Comparison of ENCODE assay signal across 8 cellular contexts in genomic region chr17:39668141-39668924, GRCh38. TPM values are rescaled to one million over a fixed set of nuclear protein-coding genes. Genes with fewer than 3 reads are reported as not detected.
A peak's percentile ranks its signal among the peaks of the same experiment; 100 is the strongest.
DNase-seq lines count a peak whose midpoint lies in the region; ATAC-seq and TF ChIP-seq lines count a peak whose summit lies in the region.

TSS of gene PNMT (plus strand) at chr17:39668453. CDS start at chr17:39668476, 23 bp downstream.

- peak within 1 kb of the TSS; percentile 96 for H3K4me2 ChIP-seq in hepatocyte

- ATAC-seq in T-helper 17 cell (peak; percentile 79), HG03469 (IDR thresholded peaks at IDR 0.05; ENCODE audit: unreplicated experiment) (no peak), GM18909 (IDR thresholded peaks at IDR 0.05; ENCODE audit: poor library complexity, unreplicated experiment) (no peak)

- no peaks in the 10 kb centered on the region for H3K9me2 ChIP-seq in hepatocyte (replicated peaks; ENCODE audit: insufficient read depth)

- H3K27ac Mint-ChIP-seq in CD4-positive, alpha-beta memory T cell = peak within 1 kb of the TSS in 5 of 7 donors; percentile 21 to 80 (median 41)
- H3K27ac Mint-ChIP-seq in T-helper 17 cell = no peak within 1 kb of the TSS

- H3K9me3 ChIP-seq in CD4-positive, alpha-beta memory T cell (ENCODE audit: control insufficient read depth in 1 of 2, low read length in 2 of 2) = no peaks in the 10 kb centered on the region
- no peaks in the 10 kb centered on the region for H3K9me3 ChIP-seq in HUES6 (ENCODE audit: control insufficient read depth, insufficient read depth, low read depth, low read length)
- H3K9me3 ChIP-seq in T-helper 17 cell (ENCODE audit: control insufficient read depth, low read length, poor library complexity, severe bottlenecking) = no peaks in the 10 kb centered on the region
- H3K9me3 ChIP-seq in hepatocyte (ENCODE audit: low read depth) = no peaks in the 10 kb centered on the region
- no peaks in the 10 kb centered on the region for H3K9me3 ChIP-seq in skeletal muscle tissue (ENCODE audit: control insufficient read depth in 3 of 3, low read length in 3 of 3)

- peaks cover 4 to 10% of the 10 kb centered on the region in 2 donors for H3K27me3 Mint-ChIP-seq in CD4-positive, alpha-beta memory T cell
- H3K27me3 Mint-ChIP-seq in T-helper 17 cell = peaks cover 29% of the 10 kb centered on the region

- H4K20me1 ChIP-seq in hepatocyte (ENCODE audit: insufficient read depth, poor library complexity, severe bottlenecking) = no peaks in the 10 kb centered on the region

- CTCF ChIA-PET in CD4-positive, alpha-beta memory T cell (lab: Charles Lee; ENCODE audit: partially characterized antibody) = interaction anchor here (0.7 to 5.2 kb wide), 14 partner anchors 8 to 478 kb away, joined by 3 to 58 read pairs (median 5); partner anchors contain the start of gene MIEN1

- peak within 1 kb of the TSS in 1 of 2 donors; percentile 45 for H3K4me3 ChIP-seq in CD4-positive, alpha-beta memory T cell (ENCODE audit: low read length in 2 of 2)
- H3K4me3 ChIP-seq in HUES6 (ENCODE audit: low read depth, low read length) (peak within 1 kb of the TSS; percentile 64), astrocyte of the cerebellum (ENCODE audit: low read depth, low read length) (peak within 1 kb of the TSS; percentile 18), hepatocyte (peak within 1 kb of the TSS; percentile 44), skeletal muscle tissue (ENCODE audit: low read length in 3 of 3) (peak within 1 kb of the TSS; percentile 89 to 98 (median 91))

- peak within 1 kb of the TSS; percentile 60 to 80 (median 72) for H3K4me3 Mint-ChIP-seq in CD4-positive, alpha-beta memory T cell
- H3K4me3 Mint-ChIP-seq in T-helper 17 cell = peak within 1 kb of the TSS; percentile 85

- H2AFZ ChIP-seq in hepatocyte = peak within 1 kb of the TSS; percentile 73

- H3K36me3 Mint-ChIP-seq in CD4-positive, alpha-beta memory T cell = peaks cover 0 to 4% of the 10 kb centered on the region in 2 donors
- peaks cover 3% of the 10 kb centered on the region for H3K36me3 Mint-ChIP-seq in T-helper 17 cell (ENCODE audit: low read depth)

- H3K79me2 ChIP-seq in hepatocyte = no peaks in the 10 kb centered on the region

- H3K9ac ChIP-seq in HUES6 (ENCODE audit: low read length) (peak within 1 kb of the TSS; percentile 14), skeletal muscle tissue (ENCODE audit: low read depth in 1 of 3, low read length in 3 of 3) (peak within 1 kb of the TSS; percentile 100)

- H3K27me3 ChIP-seq in CD4-positive, alpha-beta memory T cell (ENCODE audit: insufficient read depth, low read length) = peaks cover 12% of the 10 kb centered on the region
- peaks cover 40% of the 10 kb centered on the region for H3K27me3 ChIP-seq in HUES6 (ENCODE audit: control insufficient read depth, insufficient read depth, low read length)
- H3K27me3 ChIP-seq in hepatocyte = peaks cover 5% of the 10 kb centered on the region
- H3K27me3 ChIP-seq in skeletal muscle tissue (ENCODE audit: control insufficient read depth in 3 of 3, insufficient read depth in 3 of 3, low read length in 3 of 3) = peaks cover 0 to 17% (median 6%) of the 10 kb centered on the region in 3 donors

- no peaks in the 10 kb centered on the region for H3K9me3 Mint-ChIP-seq in CD4-positive, alpha-beta memory T cell

- peak; percentile 57 to 63 (median 61) for DNase-seq in CD4-positive, alpha-beta memory T cell
- DNase-seq in T-helper 17 cell (peak; percentile 47 to 63 (median 57)), astrocyte of the cerebellum (ENCODE audit: low read depth) (peak; percentile 6), hepatocyte (ENCODE audit: low spot score) (peak; percentile 90)

- H3K4me1 Mint-ChIP-seq in CD4-positive, alpha-beta memory T cell = peaks cover 6 to 24% (median 7%) of the 10 kb centered on the region in 4 donors
- peaks cover 8% of the 10 kb centered on the region for H3K4me1 Mint-ChIP-seq in T-helper 17 cell

- intact Hi-C loops in CD4-positive, alpha-beta memory T cell (cut with micrococcal nuclease) = loop anchor here (1.0 to 2.0 kb wide), 2 partner anchors 46 to 62 kb away; partner anchors contain the start of gene MIEN1

- in situ Hi-C loops in astrocyte of the cerebellum (cut with HindIII; ENCODE audit: low sequenced_read_pairs) = no loop called here

- H3K4me1 ChIP-seq in CD4-positive, alpha-beta memory T cell (ENCODE audit: insufficient read depth, low read length) = peaks cover 12% of the 10 kb centered on the region
- H3K4me1 ChIP-seq in HUES6 (ENCODE audit: control insufficient read depth, insufficient read depth, low read length) (peaks cover 43% of the 10 kb centered on the region), hepatocyte (ENCODE audit: insufficient read depth) (peaks cover 41% of the 10 kb centered on the region), skeletal muscle tissue (ENCODE audit: control insufficient read depth in 3 of 3, insufficient read depth in 3 of 3, low read length in 3 of 3) (peaks cover 42 to 85% (median 68%) of the 10 kb centered on the region in 3 donors)

- 3% methylated on average over 29 of the region's 73 CpGs for WGBS in hepatocyte (ENCODE audit: low lambda C conversion rate, missing lambda C conversion rate)

- H3K27ac ChIP-seq in CD4-positive, alpha-beta memory T cell (ENCODE audit: low read depth, low read length) = no peak within 1 kb of the TSS
- H3K27ac ChIP-seq in HUES6 (ENCODE audit: low read depth, low read length) (no peak within 1 kb of the TSS), hepatocyte (peak within 1 kb of the TSS; percentile 42), skeletal muscle tissue (ENCODE audit: low read depth, low read length) (peak within 1 kb of the TSS; percentile 100)

- H3K36me3 ChIP-seq in CD4-positive, alpha-beta memory T cell (ENCODE audit: insufficient read depth, low read length) = no peaks in the 10 kb centered on the region
- no peaks in the 10 kb centered on the region for H3K36me3 ChIP-seq in HUES6 (ENCODE audit: control insufficient read depth, insufficient read depth, low read length)
- no peaks in the 10 kb centered on the region for H3K36me3 ChIP-seq in hepatocyte (replicated peaks; ENCODE audit: insufficient read depth, low read depth)
- H3K36me3 ChIP-seq in skeletal muscle tissue (ENCODE audit: control insufficient read depth in 3 of 3, insufficient read depth in 3 of 3, low read length in 3 of 3) = peaks cover 2 to 14% (median 3%) of the 10 kb centered on the region in 3 donors

- peak; percentile 66 for TF ChIP-seq CTCF in astrocyte of the cerebellum (IDR thresholded peaks at IDR 0.05; ENCODE audit: low read depth, low read length, missing control alignments)
- TF ChIP-seq CTCF in hepatocyte (IDR thresholded peaks at IDR 0.05; ENCODE audit: poor library complexity) = peak; percentile 70

- POLR2A ChIA-PET in CD4-positive, alpha-beta memory T cell (lab: Charles Lee; ENCODE audit: partially characterized antibody) = interaction anchor here (0.5 to 4.1 kb wide), 13 partner anchors 7 to 521 kb away, joined by 3 to 22 read pairs (median 4); partner anchors contain the start of genes IKZF3 and MIEN1

RNA-seq across cellular contexts. Expression of gene PNMT, which starts in this region (rescaled TPM):
- under 1 TPM in 1 of 2 experiments, not detected in 1; 0.55 TPM for total RNA-seq in CD4-positive, alpha-beta memory T cell
- not detected for polyA plus RNA-seq in CD4-positive, alpha-beta memory T cell
- not detected for total RNA-seq in T-helper 17 cell
- total RNA-seq in hepatocyte = 51.9 and 64.5 TPM in 2 replicates
- polyA plus RNA-seq in hepatocyte = 203 and 204 TPM in 2 replicates
- 0.52 TPM for total RNA-seq in skeletal muscle tissue

Comparison
In these comparisons a context has a peak if more than half of its experiments do, and no peak if none do; other contexts are left out.
1. RNA of gene PNMT (total RNA-seq): 51.9 to 64.5 TPM in hepatocyte; 0.55 TPM in CD4-positive, alpha-beta memory T cell, 0.52 TPM in skeletal muscle tissue (single experiment) and not detected in T-helper 17 cell; every median in the first group is over 10 times any median in the second.
2. RNA of gene PNMT (polyA plus RNA-seq): 203 to 204 TPM in hepatocyte; not detected in CD4-positive, alpha-beta memory T cell; every median in the first group is over 100 times any median in the second.
3. Peak in DNase-seq in CD4-positive, alpha-beta memory T cell; RNA of the gene not detected or under 1 TPM.
4. Peak in DNase-seq and ATAC-seq in T-helper 17 cell; RNA of the gene not detected or under 1 TPM.
5. DNase-seq: peak in every context shown above with its lines; median percentile 90 in hepatocyte; 61 in CD4-positive, alpha-beta memory T cell; 57 in T-helper 17 cell; 6 in astrocyte of the cerebellum.
6. H3K27ac ChIP-seq: peak in hepatocyte (single experiment) and skeletal muscle tissue (single experiment); none in CD4-positive, alpha-beta memory T cell (single experiment) and HUES6 (single experiment).